In genomic region chr2:64012115-64012514, GRCh38 we compare ENCODE assay signal across 20 cellular contexts.
"Had no signal": no experiment of that assay in that cellular context is flagged by ENCODE, and none has a peak within 500 bp of the region (broad histone marks: within the 10 kb centered on the region; RNA-seq: fewer than 3 reads in every experiment).

No MANE protein-coding gene starts in this region.

- H3K9me3 Mint-ChIP-seq: stimulated activated naive B cell treated with anti-CD40 and anti-IgM and Interleukin-4, amounts not matched to agents 10 μg/mL and 1 μg/mL and 100 μg/mL, for 72 hours had no signal

- H3K27ac Mint-ChIP-seq: brain; nephron progenitor cell; stimulated activated naive B cell treated with anti-CD40 and anti-IgM and Interleukin-4, amounts not matched to agents 10 μg/mL and 1 μg/mL and 100 μg/mL, for 72 hours had no signal

- H3K27me3 Mint-ChIP-seq: brain; stimulated activated naive B cell treated with anti-CD40 and anti-IgM and Interleukin-4, amounts not matched to agents 10 μg/mL and 1 μg/mL and 100 μg/mL, for 72 hours had no signal

- DNase-seq: activated CD4-positive, CD25-positive, alpha-beta regulatory T cell; activated CD8-positive, alpha-beta memory T cell treated with anti-CD3 and anti-CD28 coated beads for 24 hours; activated effector memory CD4-positive, alpha-beta T cell treated with Interleukin-2 at 50 U/mL for 16 hours; anterior cingulate cortex; central memory CD4-positive, alpha-beta T cell; colonic mucosa; foreskin melanocyte; glutamatergic neuron; hypothalamus; islet precursor cell; left colon; midbrain; nephron progenitor cell; nucleus accumbens; spleen; stimulated activated CD4-positive, alpha-beta T cell treated with anti-CD3 and anti-CD28 coated beads, Interleukin-4, amount 100 ng/mL, for 4 hours; stimulated activated naive B cell treated with anti-CD40 and anti-IgM and Interleukin-4, amounts not matched to agents 10 μg/mL and 1 μg/mL and 100 μg/mL, for 72 hours; substantia nigra; tibial artery had no signal

- H3K4me3 ChIP-seq: colonic mucosa, spleen, tibial artery had no signal

- ATAC-seq: left colon; stimulated activated naive B cell treated with anti-CD40 and anti-IgM and Interleukin-4, amounts not matched to agents 10 μg/mL and 1 μg/mL and 100 μg/mL, for 72 hours had no signal

- H3K4me1 ChIP-seq: colonic mucosa had no signal

- H3K9me3 ChIP-seq: colonic mucosa, spleen, tibial artery had no signal

- H3K36me3 ChIP-seq: colonic mucosa, spleen, tibial artery had no signal

- H3K4me3 Mint-ChIP-seq: brain; nephron progenitor cell; stimulated activated naive B cell treated with anti-CD40 and anti-IgM and Interleukin-4, amounts not matched to agents 10 μg/mL and 1 μg/mL and 100 μg/mL, for 72 hours had no signal

- H3K27ac ChIP-seq: colonic mucosa, spleen, tibial artery had no signal
